ENCODE assay signal across 8 cellular contexts in the genomic region with DNA sequence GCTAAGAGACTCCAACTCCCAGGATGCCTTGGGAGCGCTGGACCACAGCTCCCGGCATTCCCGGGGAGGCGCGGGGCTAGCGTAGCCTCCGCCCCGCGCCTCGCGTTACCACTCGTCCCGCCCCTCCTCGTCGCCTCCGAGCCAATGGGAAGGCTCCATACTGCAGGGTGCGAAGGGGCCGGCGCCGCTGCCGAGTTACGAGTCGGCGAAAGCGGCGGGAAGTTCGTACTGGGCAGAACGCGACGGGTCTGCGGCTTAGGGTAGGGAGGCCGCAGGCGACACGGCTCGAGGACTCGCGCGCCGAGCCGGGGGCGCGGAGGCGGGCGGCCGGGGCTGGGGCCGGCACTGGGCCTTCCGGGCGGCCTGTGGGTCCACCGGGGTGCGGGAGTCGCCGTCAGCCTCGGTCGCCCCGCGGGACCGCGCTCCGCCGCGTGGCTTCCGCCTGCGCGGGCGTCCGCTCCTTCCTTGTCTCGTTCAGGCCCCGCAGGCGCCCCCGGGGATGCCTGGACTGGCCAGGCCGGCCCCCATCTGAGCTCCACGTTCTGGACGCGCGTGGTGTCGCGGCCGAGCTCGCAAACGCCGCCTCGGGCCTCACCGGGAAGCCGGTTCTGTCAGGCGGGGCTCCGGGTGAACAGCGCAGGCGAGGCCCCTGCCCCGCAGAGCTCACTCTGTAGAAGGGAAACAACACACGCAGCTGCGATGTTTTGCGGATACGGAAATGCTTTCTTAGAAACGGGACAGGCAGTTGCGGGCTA. TPM values are rescaled to one million over a fixed set of nuclear protein-coding genes. Genes with fewer than 3 reads are reported as not detected.
DNase-seq lines count a peak whose midpoint lies in the region; ATAC-seq and TF ChIP-seq lines count a peak whose summit lies in the region.

A gene with protein sequence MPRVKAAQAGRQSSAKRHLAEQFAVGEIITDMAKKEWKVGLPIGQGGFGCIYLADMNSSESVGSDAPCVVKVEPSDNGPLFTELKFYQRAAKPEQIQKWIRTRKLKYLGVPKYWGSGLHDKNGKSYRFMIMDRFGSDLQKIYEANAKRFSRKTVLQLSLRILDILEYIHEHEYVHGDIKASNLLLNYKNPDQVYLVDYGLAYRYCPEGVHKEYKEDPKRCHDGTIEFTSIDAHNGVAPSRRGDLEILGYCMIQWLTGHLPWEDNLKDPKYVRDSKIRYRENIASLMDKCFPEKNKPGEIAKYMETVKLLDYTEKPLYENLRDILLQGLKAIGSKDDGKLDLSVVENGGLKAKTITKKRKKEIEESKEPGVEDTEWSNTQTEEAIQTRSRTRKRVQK (plus strand): TSS at position 195 of the 755 bp plus-strand sequence. CDS start 36,090 bp downstream, outside the sequence.

- ATAC-seq in GM19328 (IDR thresholded peaks at IDR 0.05; ENCODE audit: unreplicated experiment) (peak; percentile 97), HG03469 (IDR thresholded peaks at IDR 0.05; ENCODE audit: unreplicated experiment) (peak; percentile 89)

- H3K36me3 ChIP-seq in BLaER1 treated with 17β-estradiol and CSF1 and Interleukin-3, amounts not matched to agents 10 nM and 100 nM: peaks cover 0 to 23% (median 0%) of the 10 kb centered on the region in 11 experiments; a peak in 3 of 22 replicates
- H3K36me3 ChIP-seq in colonic mucosa: no peaks in the 10 kb centered on the region

- intact Hi-C loops in colonic mucosa (cut with DNase I): no loop called here

- H3K27ac ChIP-seq in BLaER1 treated with 17β-estradiol and CSF1 and Interleukin-3, amounts not matched to agents 10 nM and 100 nM: peak within 1 kb of the TSS; percentile 56 to 99 (median 97); a peak in 21 of 22 replicates
- H3K27ac ChIP-seq in colonic mucosa: peak within 1 kb of the TSS; percentile 23

- no peak for TF ChIP-seq CTCF in colonic mucosa (IDR thresholded peaks at IDR 0.05)

- H3K4me1 ChIP-seq in BLaER1 treated with 17β-estradiol and CSF1 and Interleukin-3, amounts not matched to agents 10 nM and 100 nM: peaks cover 13 to 30% (median 19%) of the 10 kb centered on the region in 10 experiments; a peak in 19 of 20 replicates
- no peaks in the 10 kb centered on the region for H3K4me1 ChIP-seq in colonic mucosa

- peak within 1 kb of the TSS; percentile 86 to 99 (median 97) for H3K9ac ChIP-seq in BLaER1 treated with 17β-estradiol and CSF1 and Interleukin-3, amounts not matched to agents 10 nM and 100 nM
- H3K9ac ChIP-seq in colonic mucosa (ENCODE audit: low read depth in 2 of 2, low read length in 2 of 2): peak within 1 kb of the TSS; percentile 64 to 73

- peaks cover 0 to 49% (median 28%) of the 10 kb centered on the region in 11 experiments; a peak in 12 of 22 replicates for H4K20me1 ChIP-seq in BLaER1 treated with 17β-estradiol and CSF1 and Interleukin-3, amounts not matched to agents 10 nM and 100 nM

- DNase-seq in NCI-H526 (lab: John Stamatoyannopoulos, UW) (peak; percentile 92 to 98), colonic mucosa (peak; percentile 98), kidney tubule cell (ENCODE audit: low spot score) (peak; percentile 96)
- DNase-seq in activated CD4-positive, alpha-beta T cell treated with anti-CD3 and anti-CD28 coated beads for 4 hours: peak; percentile 93 to 95
- peak; percentile 86 to 94 (median 89) for DNase-seq in stimulated activated CD4-positive, alpha-beta T cell treated with anti-CD3 and anti-CD28 coated beads, Interleukin-1b, Interleukin-23, amount 100 ng/mL, for 24 hours (ENCODE audit: low read depth in 4 of 4, low spot score in 1 of 4)

- peak within 1 kb of the TSS; percentile 78 to 98 (median 87) for H3K4me2 ChIP-seq in BLaER1 treated with 17β-estradiol and CSF1 and Interleukin-3, amounts not matched to agents 10 nM and 100 nM

- peak within 1 kb of the TSS; percentile 78 to 97 (median 90) for H3K4me3 ChIP-seq in BLaER1 treated with 17β-estradiol and CSF1 and Interleukin-3, amounts not matched to agents 10 nM and 100 nM
- H3K4me3 ChIP-seq in colonic mucosa: peak within 1 kb of the TSS; percentile 88

- no peaks in the 10 kb centered on the region for H3K9me3 ChIP-seq in BLaER1 treated with 17β-estradiol and CSF1 and Interleukin-3, amounts not matched to agents 10 nM and 100 nM (replicated peaks in 1 of 11)
- no peaks in the 10 kb centered on the region for H3K9me3 ChIP-seq in colonic mucosa

- no peaks in the 10 kb centered on the region for H3K27me3 ChIP-seq in BLaER1 treated with 17β-estradiol and CSF1 and Interleukin-3, amounts not matched to agents 10 nM and 100 nM
- no peaks in the 10 kb centered on the region for H3K27me3 ChIP-seq in colonic mucosa

RNA-seq across cellular contexts. Expression of the gene that starts here (rescaled TPM):
- total RNA-seq in colonic mucosa: 10 to 100 TPM; 13.0 to 35.9 TPM

Comparison
In these comparisons a context has a peak if more than half of its experiments do, and no peak if none do; other contexts are left out.
1. Peak in every context shown above with its lines: DNase-seq, ATAC-seq, H3K4me3 ChIP-seq and H3K27ac ChIP-seq.